1 cellular context compared by ENCODE assay signal in genomic region chr11:66958232-66958955, GRCh38.
TF ChIP-seq lines count a peak whose summit lies in the region.

TSS of gene PC (minus strand) at chr11:66958383. CDS start at chr11:66872159, 86,224 bp downstream.

TF ChIP-seq in K562, 482 proteins besides CTCF, POLR2A, EP300 and RAD21 (continued from another document and continues in another):
- no peak for TF ChIP-seq ZNF407 (IDR thresholded peaks at IDR 0.05; ENCODE audit: low read depth)
- peak; percentile 38 for TF ChIP-seq FIP1L1 (IDR thresholded peaks at IDR 0.05; ENCODE audit: low read depth, low read length, poor library complexity, severe bottlenecking)
- TF ChIP-seq THRA (IDR thresholded peaks at IDR 0.05) = no peak
- TF ChIP-seq CREB3L1 (IDR thresholded peaks at IDR 0.05; ENCODE audit: borderline replicate concordance, low read depth) = 0 out of 2 replicates have a peak, but pooled peaks have one; percentile 44
- no peak for TF ChIP-seq FOXP4 (CRISPR knock-in tag; IDR thresholded peaks at IDR 0.05; ENCODE audit: borderline replicate concordance)
- no peak; the same call in 1 of the 2 replicates for TF ChIP-seq ELF4 (CRISPR knock-in tag; IDR thresholded peaks at IDR 0.05)
- no peak for TF ChIP-seq ZNF766 (CRISPR knock-in tag; conservative IDR thresholded peaks at IDR 0.05)
- peak; percentile 95 for TF ChIP-seq SP1 (CRISPR knock-in tag; IDR thresholded peaks at IDR 0.05)
- peak; percentile 86 for TF ChIP-seq GABPB1 (CRISPR knock-in tag; IDR thresholded peaks at IDR 0.05)
- TF ChIP-seq ARID1B (IDR thresholded peaks at IDR 0.05) = no peak
- TF ChIP-seq E2F4 (CRISPR knock-in tag; IDR thresholded peaks at IDR 0.05; ENCODE audit: low read depth) = no peak; the same call in 1 of the 2 replicates
- peak; percentile 63 for TF ChIP-seq FOXM1 (IDR thresholded peaks at IDR 0.05; ENCODE audit: low read depth)
- TF ChIP-seq FOXM1 (CRISPR knock-in tag; IDR thresholded peaks at IDR 0.05; ENCODE audit: low read depth) = peak; percentile 83
- TF ChIP-seq DACH1 (IDR thresholded peaks at IDR 0.05; ENCODE audit: partially characterized antibody) = peak; percentile 95
- no peak for TF ChIP-seq SRSF7 (optimal IDR thresholded peaks at IDR 0.05; ENCODE audit: low read depth, low read length)
- TF ChIP-seq ZNF507 (tag; conservative IDR thresholded peaks at IDR 0.05) = no peak
- no peak for TF ChIP-seq ADNP (tag; IDR thresholded peaks at IDR 0.05)
- no peak for TF ChIP-seq NUFIP1 (IDR thresholded peaks at IDR 0.05; ENCODE audit: partially characterized antibody)
- no peak for TF ChIP-seq BMI1 (IDR thresholded peaks at IDR 0.05; ENCODE audit: low read length)
- peak; percentile 85 for TF ChIP-seq SIN3B (IDR thresholded peaks at IDR 0.05; ENCODE audit: low read depth)
- TF ChIP-seq TEAD4 (IDR thresholded peaks at IDR 0.05; ENCODE audit: low read length) = peak; percentile 35; the same call in 1 of the 2 replicates
- TF ChIP-seq TEAD4 (CRISPR knock-in tag; IDR thresholded peaks at IDR 0.05; ENCODE audit: borderline replicate concordance) = no peak
- TF ChIP-seq ZNF668 (CRISPR knock-in tag; IDR thresholded peaks at IDR 0.05) = no peak
- TF ChIP-seq MAX (CRISPR knock-in tag; IDR thresholded peaks at IDR 0.05) = peak; percentile 99
- TF ChIP-seq RUNX1 (IDR thresholded peaks at IDR 0.05; ENCODE audit: low read depth) = 0 out of 2 replicates have a peak, but pooled peaks have one; percentile 37
- no peak for TF ChIP-seq ZNF445 (CRISPR knock-in tag; IDR thresholded peaks at IDR 0.05; ENCODE audit: low read depth)
- no peak for TF ChIP-seq ZNF655 (CRISPR knock-in tag; IDR thresholded peaks at IDR 0.05)
- no peak for TF ChIP-seq SMC3 (conservative IDR thresholded peaks at IDR 0.05; ENCODE audit: insufficient read depth, low read depth, low read length)
- TF ChIP-seq L3MBTL2 (IDR thresholded peaks at IDR 0.05) = peak; percentile 100
- no peak for TF ChIP-seq ZNF263 (CRISPR knock-in tag; IDR thresholded peaks at IDR 0.05; ENCODE audit: borderline replicate concordance)
- peak; percentile 40; the same call in 1 of the 2 replicates for TF ChIP-seq ETV1 (tag; conservative IDR thresholded peaks at IDR 0.05; ENCODE audit: low read depth)
- TF ChIP-seq TCF7L2 (IDR thresholded peaks at IDR 0.05; ENCODE audit: low read depth, low read length) = no peak
- no peak for TF ChIP-seq MITF (IDR thresholded peaks at IDR 0.05)
- TF ChIP-seq NCOA2 (IDR thresholded peaks at IDR 0.05; ENCODE audit: partially characterized antibody in 2 of 2) = no peak
- no peak for TF ChIP-seq HDGF (IDR thresholded peaks at IDR 0.05)
- TF ChIP-seq MBD2 (IDR thresholded peaks at IDR 0.05; ENCODE audit: borderline replicate concordance, low read depth) = peak; percentile 96
- TF ChIP-seq STAT6 (CRISPR knock-in tag; IDR thresholded peaks at IDR 0.05) = 0 out of 2 replicates have a peak, but pooled peaks have one; percentile 63
- peak; percentile 81 to 94; a peak in 3 of 4 replicates for TF ChIP-seq MAZ (CRISPR knock-in tag; conservative IDR thresholded peaks at IDR 0.05 in 1 of 2, IDR thresholded peaks at IDR 0.05 in 1 of 2)
- TF ChIP-seq ZNF134 (CRISPR knock-in tag; conservative IDR thresholded peaks at IDR 0.05) = no peak
- TF ChIP-seq RAD51 (IDR thresholded peaks at IDR 0.05; ENCODE audit: borderline replicate concordance, low read depth) = peak; percentile 93
- no peak for TF ChIP-seq PTRF (tag; IDR thresholded peaks at IDR 0.05)
- TF ChIP-seq ATF3 (IDR thresholded peaks at IDR 0.05) = no peak
- TF ChIP-seq ATF3 (CRISPR knock-in tag; conservative IDR thresholded peaks at IDR 0.05) = peak; percentile 83
